7 cellular contexts compared by ENCODE assay signal in the genomic region with DNA sequence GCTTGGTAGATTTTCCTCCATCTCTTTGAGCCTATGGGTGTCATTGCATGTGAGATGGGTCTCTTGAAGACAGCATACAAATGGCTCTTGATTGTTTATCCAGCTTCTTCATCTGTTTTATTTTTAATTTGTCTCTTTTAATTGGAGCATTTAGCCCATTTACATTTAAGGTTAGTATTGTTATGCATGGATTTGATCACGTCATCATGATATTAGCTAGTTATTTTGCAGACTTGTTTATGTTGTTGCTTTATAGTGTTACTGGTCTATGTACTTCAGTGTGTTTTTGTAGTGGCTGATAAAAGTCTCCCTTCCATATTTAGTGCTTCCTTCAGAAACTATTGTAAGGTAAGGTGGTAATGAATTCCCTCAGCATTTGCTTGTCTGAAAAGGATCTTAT.
"Had no signal": no experiment of that assay in that cellular context is flagged by ENCODE, and none has a peak within 500 bp of the region (broad histone marks: within the 10 kb centered on the region; RNA-seq: fewer than 3 reads in every experiment).

No MANE protein-coding gene starts in this region.

- DNase-seq: GDM1, GF-D8 had no signal

- H3K4me3 ChIP-seq: GM12878 had no signal

- FAIRE-seq: G401.6, GM12878, GM12891, GM12892, GM19239 had no signal

- ATAC-seq: GM12878 had no signal
